In the genomic region with DNA sequence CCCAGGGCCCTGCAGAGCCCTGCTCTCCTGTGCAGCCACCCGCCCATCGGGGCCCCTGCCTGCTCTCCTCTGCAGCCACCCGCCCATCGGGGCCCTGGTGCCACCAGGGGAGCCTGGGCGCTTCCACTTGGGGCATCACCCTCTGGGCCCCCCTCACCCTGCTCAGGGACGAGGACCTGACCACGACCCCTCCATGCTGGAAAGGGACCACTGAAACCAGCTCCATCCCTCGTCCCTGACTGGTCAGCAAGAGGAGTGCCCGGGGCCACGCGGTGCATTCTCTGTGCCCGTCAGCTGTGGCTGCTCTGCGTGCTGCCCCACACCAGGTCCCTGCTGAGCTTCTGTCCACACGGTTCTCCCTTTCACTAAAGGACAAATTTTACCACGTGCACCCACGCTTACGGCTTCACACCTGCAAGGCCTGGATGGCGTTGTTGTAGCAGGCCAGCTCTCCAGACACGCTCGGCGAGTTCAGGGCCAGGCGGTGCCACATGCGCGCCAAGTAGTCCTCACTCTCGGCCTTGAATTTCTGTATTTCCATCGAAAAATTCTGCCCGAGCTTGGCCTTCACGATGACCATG, we compare ENCODE assay signal across 1 cellular context.
TF ChIP-seq lines count a peak whose summit lies in the region.

No MANE protein-coding gene starts in this region.

TF ChIP-seq in K562, 482 proteins besides CTCF, POLR2A, EP300 and RAD21:
- TF ChIP-seq, protein P1, sequence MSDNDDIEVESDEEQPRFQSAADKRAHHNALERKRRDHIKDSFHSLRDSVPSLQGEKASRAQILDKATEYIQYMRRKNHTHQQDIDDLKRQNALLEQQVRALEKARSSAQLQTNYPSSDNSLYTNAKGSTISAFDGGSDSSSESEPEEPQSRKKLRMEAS (CRISPR knock-in tag; IDR thresholded peaks at IDR 0.05), result peak; percentile 39; the same call in 1 of the 2 replicates
- TF ChIP-seq HDAC3 (IDR thresholded peaks at IDR 0.05; ENCODE audit: borderline replicate concordance, partially characterized antibody) (no peak), ZNF217 (CRISPR knock-in tag; IDR thresholded peaks at IDR 0.05) (no peak), RHOXF2B (CRISPR knock-in tag; conservative IDR thresholded peaks at IDR 0.05) (no peak), GABPB1 (CRISPR knock-in tag; IDR thresholded peaks at IDR 0.05) (no peak), GATA2 (CRISPR knock-in tag; IDR thresholded peaks at IDR 0.05) (no peak), ZNF224 (CRISPR knock-in tag; IDR thresholded peaks at IDR 0.05) (no peak), ZNF324 (CRISPR knock-in tag; IDR thresholded peaks at IDR 0.05) (no peak), NFE2 (IDR thresholded peaks at IDR 0.05; ENCODE audit: low read depth) (no peak), L3MBTL2 (IDR thresholded peaks at IDR 0.05) (0 out of 2 replicates have a peak, but pooled peaks have one; percentile 22), STAT5B (CRISPR knock-in tag; IDR thresholded peaks at IDR 0.05) (no peak), U2AF2 (optimal IDR thresholded peaks at IDR 0.05; ENCODE audit: low read depth, low read length) (no peak), ZNF57 (CRISPR knock-in tag; IDR thresholded peaks at IDR 0.05) (no peak), MEF2A (IDR thresholded peaks at IDR 0.05; ENCODE audit: control insufficient read depth, low read depth, low read length) (no peak), MIER1 (IDR thresholded peaks at IDR 0.05; ENCODE audit: low read depth) (no peak), RFX7 (CRISPR knock-in tag; IDR thresholded peaks at IDR 0.05) (no peak), MAFF (IDR thresholded peaks at IDR 0.05; ENCODE audit: low read length) (no peak), GTF2E2 (tag; IDR thresholded peaks at IDR 0.05) (no peak), ZFX (CRISPR knock-in tag; IDR thresholded peaks at IDR 0.05) (no peak), LCOR (CRISPR knock-in tag; IDR thresholded peaks at IDR 0.05) (no peak), HDAC6 (IDR thresholded peaks at IDR 0.05; ENCODE audit: low read depth, low read length) (no peak)
- TF ChIP-seq, protein P2, sequence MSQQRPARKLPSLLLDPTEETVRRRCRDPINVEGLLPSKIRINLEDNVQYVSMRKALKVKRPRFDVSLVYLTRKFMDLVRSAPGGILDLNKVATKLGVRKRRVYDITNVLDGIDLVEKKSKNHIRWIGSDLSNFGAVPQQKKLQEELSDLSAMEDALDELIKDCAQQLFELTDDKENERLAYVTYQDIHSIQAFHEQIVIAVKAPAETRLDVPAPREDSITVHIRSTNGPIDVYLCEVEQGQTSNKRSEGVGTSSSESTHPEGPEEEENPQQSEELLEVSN (IDR thresholded peaks at IDR 0.05; ENCODE audit: borderline replicate concordance in 1 of 2, extremely low read depth in 1 of 2, insufficient read depth in 1 of 2, insufficient read length in 1 of 2, low read depth in 1 of 2, low read length in 1 of 2, poor library complexity in 1 of 2, severe bottlenecking in 1 of 2), result peak in 1 of 2 experiments; percentile 29
- TF ChIP-seq, protein P3, sequence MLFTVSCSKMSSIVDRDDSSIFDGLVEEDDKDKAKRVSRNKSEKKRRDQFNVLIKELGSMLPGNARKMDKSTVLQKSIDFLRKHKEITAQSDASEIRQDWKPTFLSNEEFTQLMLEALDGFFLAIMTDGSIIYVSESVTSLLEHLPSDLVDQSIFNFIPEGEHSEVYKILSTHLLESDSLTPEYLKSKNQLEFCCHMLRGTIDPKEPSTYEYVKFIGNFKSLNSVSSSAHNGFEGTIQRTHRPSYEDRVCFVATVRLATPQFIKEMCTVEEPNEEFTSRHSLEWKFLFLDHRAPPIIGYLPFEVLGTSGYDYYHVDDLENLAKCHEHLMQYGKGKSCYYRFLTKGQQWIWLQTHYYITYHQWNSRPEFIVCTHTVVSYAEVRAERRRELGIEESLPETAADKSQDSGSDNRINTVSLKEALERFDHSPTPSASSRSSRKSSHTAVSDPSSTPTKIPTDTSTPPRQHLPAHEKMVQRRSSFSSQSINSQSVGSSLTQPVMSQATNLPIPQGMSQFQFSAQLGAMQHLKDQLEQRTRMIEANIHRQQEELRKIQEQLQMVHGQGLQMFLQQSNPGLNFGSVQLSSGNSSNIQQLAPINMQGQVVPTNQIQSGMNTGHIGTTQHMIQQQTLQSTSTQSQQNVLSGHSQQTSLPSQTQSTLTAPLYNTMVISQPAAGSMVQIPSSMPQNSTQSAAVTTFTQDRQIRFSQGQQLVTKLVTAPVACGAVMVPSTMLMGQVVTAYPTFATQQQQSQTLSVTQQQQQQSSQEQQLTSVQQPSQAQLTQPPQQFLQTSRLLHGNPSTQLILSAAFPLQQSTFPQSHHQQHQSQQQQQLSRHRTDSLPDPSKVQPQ (CRISPR knock-in tag; IDR thresholded peaks at IDR 0.05; ENCODE audit: borderline replicate concordance), result no peak
- TF ChIP-seq, protein P4, sequence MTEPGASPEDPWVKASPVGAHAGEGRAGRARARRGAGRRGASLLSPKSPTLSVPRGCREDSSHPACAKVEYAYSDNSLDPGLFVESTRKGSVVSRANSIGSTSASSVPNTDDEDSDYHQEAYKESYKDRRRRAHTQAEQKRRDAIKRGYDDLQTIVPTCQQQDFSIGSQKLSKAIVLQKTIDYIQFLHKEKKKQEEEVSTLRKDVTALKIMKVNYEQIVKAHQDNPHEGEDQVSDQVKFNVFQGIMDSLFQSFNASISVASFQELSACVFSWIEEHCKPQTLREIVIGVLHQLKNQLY (CRISPR knock-in tag; conservative IDR thresholded peaks at IDR 0.05), result no peak
- TF ChIP-seq, protein P5, sequence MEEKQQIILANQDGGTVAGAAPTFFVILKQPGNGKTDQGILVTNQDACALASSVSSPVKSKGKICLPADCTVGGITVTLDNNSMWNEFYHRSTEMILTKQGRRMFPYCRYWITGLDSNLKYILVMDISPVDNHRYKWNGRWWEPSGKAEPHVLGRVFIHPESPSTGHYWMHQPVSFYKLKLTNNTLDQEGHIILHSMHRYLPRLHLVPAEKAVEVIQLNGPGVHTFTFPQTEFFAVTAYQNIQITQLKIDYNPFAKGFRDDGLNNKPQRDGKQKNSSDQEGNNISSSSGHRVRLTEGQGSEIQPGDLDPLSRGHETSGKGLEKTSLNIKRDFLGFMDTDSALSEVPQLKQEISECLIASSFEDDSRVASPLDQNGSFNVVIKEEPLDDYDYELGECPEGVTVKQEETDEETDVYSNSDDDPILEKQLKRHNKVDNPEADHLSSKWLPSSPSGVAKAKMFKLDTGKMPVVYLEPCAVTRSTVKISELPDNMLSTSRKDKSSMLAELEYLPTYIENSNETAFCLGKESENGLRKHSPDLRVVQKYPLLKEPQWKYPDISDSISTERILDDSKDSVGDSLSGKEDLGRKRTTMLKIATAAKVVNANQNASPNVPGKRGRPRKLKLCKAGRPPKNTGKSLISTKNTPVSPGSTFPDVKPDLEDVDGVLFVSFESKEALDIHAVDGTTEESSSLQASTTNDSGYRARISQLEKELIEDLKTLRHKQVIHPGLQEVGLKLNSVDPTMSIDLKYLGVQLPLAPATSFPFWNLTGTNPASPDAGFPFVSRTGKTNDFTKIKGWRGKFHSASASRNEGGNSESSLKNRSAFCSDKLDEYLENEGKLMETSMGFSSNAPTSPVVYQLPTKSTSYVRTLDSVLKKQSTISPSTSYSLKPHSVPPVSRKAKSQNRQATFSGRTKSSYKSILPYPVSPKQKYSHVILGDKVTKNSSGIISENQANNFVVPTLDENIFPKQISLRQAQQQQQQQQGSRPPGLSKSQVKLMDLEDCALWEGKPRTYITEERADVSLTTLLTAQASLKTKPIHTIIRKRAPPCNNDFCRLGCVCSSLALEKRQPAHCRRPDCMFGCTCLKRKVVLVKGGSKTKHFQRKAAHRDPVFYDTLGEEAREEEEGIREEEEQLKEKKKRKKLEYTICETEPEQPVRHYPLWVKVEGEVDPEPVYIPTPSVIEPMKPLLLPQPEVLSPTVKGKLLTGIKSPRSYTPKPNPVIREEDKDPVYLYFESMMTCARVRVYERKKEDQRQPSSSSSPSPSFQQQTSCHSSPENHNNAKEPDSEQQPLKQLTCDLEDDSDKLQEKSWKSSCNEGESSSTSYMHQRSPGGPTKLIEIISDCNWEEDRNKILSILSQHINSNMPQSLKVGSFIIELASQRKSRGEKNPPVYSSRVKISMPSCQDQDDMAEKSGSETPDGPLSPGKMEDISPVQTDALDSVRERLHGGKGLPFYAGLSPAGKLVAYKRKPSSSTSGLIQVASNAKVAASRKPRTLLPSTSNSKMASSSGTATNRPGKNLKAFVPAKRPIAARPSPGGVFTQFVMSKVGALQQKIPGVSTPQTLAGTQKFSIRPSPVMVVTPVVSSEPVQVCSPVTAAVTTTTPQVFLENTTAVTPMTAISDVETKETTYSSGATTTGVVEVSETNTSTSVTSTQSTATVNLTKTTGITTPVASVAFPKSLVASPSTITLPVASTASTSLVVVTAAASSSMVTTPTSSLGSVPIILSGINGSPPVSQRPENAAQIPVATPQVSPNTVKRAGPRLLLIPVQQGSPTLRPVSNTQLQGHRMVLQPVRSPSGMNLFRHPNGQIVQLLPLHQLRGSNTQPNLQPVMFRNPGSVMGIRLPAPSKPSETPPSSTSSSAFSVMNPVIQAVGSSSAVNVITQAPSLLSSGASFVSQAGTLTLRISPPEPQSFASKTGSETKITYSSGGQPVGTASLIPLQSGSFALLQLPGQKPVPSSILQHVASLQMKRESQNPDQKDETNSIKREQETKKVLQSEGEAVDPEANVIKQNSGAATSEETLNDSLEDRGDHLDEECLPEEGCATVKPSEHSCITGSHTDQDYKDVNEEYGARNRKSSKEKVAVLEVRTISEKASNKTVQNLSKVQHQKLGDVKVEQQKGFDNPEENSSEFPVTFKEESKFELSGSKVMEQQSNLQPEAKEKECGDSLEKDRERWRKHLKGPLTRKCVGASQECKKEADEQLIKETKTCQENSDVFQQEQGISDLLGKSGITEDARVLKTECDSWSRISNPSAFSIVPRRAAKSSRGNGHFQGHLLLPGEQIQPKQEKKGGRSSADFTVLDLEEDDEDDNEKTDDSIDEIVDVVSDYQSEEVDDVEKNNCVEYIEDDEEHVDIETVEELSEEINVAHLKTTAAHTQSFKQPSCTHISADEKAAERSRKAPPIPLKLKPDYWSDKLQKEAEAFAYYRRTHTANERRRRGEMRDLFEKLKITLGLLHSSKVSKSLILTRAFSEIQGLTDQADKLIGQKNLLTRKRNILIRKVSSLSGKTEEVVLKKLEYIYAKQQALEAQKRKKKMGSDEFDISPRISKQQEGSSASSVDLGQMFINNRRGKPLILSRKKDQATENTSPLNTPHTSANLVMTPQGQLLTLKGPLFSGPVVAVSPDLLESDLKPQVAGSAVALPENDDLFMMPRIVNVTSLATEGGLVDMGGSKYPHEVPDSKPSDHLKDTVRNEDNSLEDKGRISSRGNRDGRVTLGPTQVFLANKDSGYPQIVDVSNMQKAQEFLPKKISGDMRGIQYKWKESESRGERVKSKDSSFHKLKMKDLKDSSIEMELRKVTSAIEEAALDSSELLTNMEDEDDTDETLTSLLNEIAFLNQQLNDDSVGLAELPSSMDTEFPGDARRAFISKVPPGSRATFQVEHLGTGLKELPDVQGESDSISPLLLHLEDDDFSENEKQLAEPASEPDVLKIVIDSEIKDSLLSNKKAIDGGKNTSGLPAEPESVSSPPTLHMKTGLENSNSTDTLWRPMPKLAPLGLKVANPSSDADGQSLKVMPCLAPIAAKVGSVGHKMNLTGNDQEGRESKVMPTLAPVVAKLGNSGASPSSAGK (IDR thresholded peaks at IDR 0.05), result peak; percentile 53; the same call in 1 of the 2 replicates
